6 cellular contexts compared by ENCODE assay signal in genomic region chr2:73647690-73648089, GRCh38. TPM values are rescaled to one million over a fixed set of nuclear protein-coding genes. Genes with fewer than 3 reads are reported as not detected.
"Had no signal": no experiment of that assay in that cellular context is flagged by ENCODE, and none has a peak within 500 bp of the region (broad histone marks: within the 10 kb centered on the region; RNA-seq: fewer than 3 reads in every experiment).

No MANE protein-coding gene starts in this region.

RNA-seq across cellular contexts. Expression of gene NAT8, which starts 5.5 kb away (rescaled TPM):
- total RNA-seq: LHCN-M2, MCF 10A, NCI-H460, Right ventricle myocardium superior, SJSA1 had no signal
- polyA plus RNA-seq: SK-N-SH had no signal
